In genomic region chr16:67277999-67278772, GRCh38 we compare ENCODE assay signal across 7 cellular contexts. TPM values are rescaled to one million over a fixed set of nuclear protein-coding genes. Genes with fewer than 3 reads are reported as not detected.
DNase-seq lines count a peak whose midpoint lies in the region; ATAC-seq and TF ChIP-seq lines count a peak whose summit lies in the region.

No MANE protein-coding gene starts in this region.

- ATAC-seq in GM18858 (IDR thresholded peaks at IDR 0.05; ENCODE audit: unreplicated experiment) = no peak
- no peak for ATAC-seq in GM18909 (IDR thresholded peaks at IDR 0.05; ENCODE audit: poor library complexity, unreplicated experiment)

- peaks cover 9% of the 10 kb centered on the region for H3K27me3 ChIP-seq in H7 (ENCODE audit: control insufficient read depth, insufficient read depth, low read length)
- H3K27me3 ChIP-seq in SJCRH30 = 0 out of 2 replicates have a peak, but pooled peaks cover 4% of the 10 kb centered on the region
- H3K27me3 ChIP-seq in rectal smooth muscle tissue (ENCODE audit: control insufficient read depth, insufficient read depth, low read length) = no peaks in the 10 kb centered on the region

- H3K9ac ChIP-seq in rectal smooth muscle tissue (ENCODE audit: low read length) = no peak overlapping the region

- TF ChIP-seq CTCF in fibroblast of mammary gland (conservative IDR thresholded peaks at IDR 0.05; ENCODE audit: control insufficient read depth, insufficient read depth, low read depth, low read length) (no peak), GM13976 (IDR thresholded peaks at IDR 0.05; ENCODE audit: borderline replicate concordance, control extremely low read depth, extremely low read depth, insufficient read depth, missing control alignments) (no peak)

- H3K9me3 ChIP-seq in SJCRH30 (replicated peaks) = no peaks in the 10 kb centered on the region

- H3K36me3 ChIP-seq in H7 (replicated peaks; ENCODE audit: control insufficient read depth, insufficient read depth, low read length) = no peaks in the 10 kb centered on the region; the same call in 1 of the 2 replicates
- no peaks in the 10 kb centered on the region for H3K36me3 ChIP-seq in SJCRH30
- no peaks in the 10 kb centered on the region for H3K36me3 ChIP-seq in rectal smooth muscle tissue (ENCODE audit: control insufficient read depth, insufficient read depth, low read length)

- H3K4me3 ChIP-seq in H7 (ENCODE audit: insufficient read depth, low read depth, low read length) (peak overlapping the region; percentile 67), SJCRH30 (no peak overlapping the region), fibroblast of mammary gland (ENCODE audit: control insufficient read depth, low read depth, low read length) (peak overlapping the region; percentile 78), rectal smooth muscle tissue (ENCODE audit: low read length) (peak overlapping the region; percentile 76)

- peaks cover 21% of the 10 kb centered on the region for H3K4me1 ChIP-seq in SJCRH30
- no peaks in the 10 kb centered on the region for H3K4me1 ChIP-seq in rectal smooth muscle tissue (ENCODE audit: control insufficient read depth, insufficient read depth, low read length)

- in situ Hi-C loops in GM13976 (cut with MboI; ENCODE audit: low sequenced_read_pairs, unreplicated experiment) = no loop called here

- no peak for DNase-seq in H7
- peak in 1 of 2 experiments; percentile 34 for DNase-seq in SJCRH30
- DNase-seq in fibroblast of mammary gland (ENCODE audit: low read depth) = peak; percentile 94
- DNase-seq in GM13976 (ENCODE audit: low spot score) = no peak

- H3K27ac ChIP-seq in SJCRH30 = peak overlapping the region; percentile 11; the same call in 1 of the 2 replicates
- peak overlapping the region; percentile 18 for H3K27ac ChIP-seq in rectal smooth muscle tissue (ENCODE audit: low read depth, low read length)

RNA-seq across cellular contexts. Expression of gene PLEKHG4, which starts 1.1 kb away (rescaled TPM):
- 9.6 and 15.0 TPM in 2 replicates for total RNA-seq in H7 (2014; rRNA removed; shearing (Covaris generic))
- total RNA-seq in SJCRH30 (2014; rRNA removed; shearing (Covaris generic)) = 0.33 TPM in 1 of 2 replicates, not detected in the other

RNA-seq across cellular contexts. Expression of gene SLC9A5, which starts 29.4 kb away (rescaled TPM):
- 1.6 and 2.5 TPM in 2 replicates for total RNA-seq in H7 (2014; rRNA removed; shearing (Covaris generic))
- 1.4 and 1.7 TPM in 2 replicates for total RNA-seq in SJCRH30 (2014; rRNA removed; shearing (Covaris generic))

RNA-seq across cellular contexts. Expression of gene FHOD1, which starts 30.9 kb away (rescaled TPM):
- 22.4 and 37.4 TPM in 2 replicates for total RNA-seq in H7 (2014; rRNA removed; shearing (Covaris generic))
- total RNA-seq in SJCRH30 (2014; rRNA removed; shearing (Covaris generic)) = 20.7 and 23.2 TPM in 2 replicates

RNA-seq across cellular contexts. Expression of gene KCTD19, which starts 48.4 kb away (rescaled TPM):
- 0.89 and 2.1 TPM in 2 replicates for total RNA-seq in H7 (2014; rRNA removed; shearing (Covaris generic))
- 0.04 TPM in 1 of 2 replicates, not detected in the other for total RNA-seq in SJCRH30 (2014; rRNA removed; shearing (Covaris generic))

RNA-seq across cellular contexts. Expression of gene LRRC36, which starts 48.4 kb away (rescaled TPM):
- 0.44 TPM in 1 of 2 replicates, not detected in the other for total RNA-seq in H7 (2014; rRNA removed; shearing (Covaris generic))
- not detected in 2 replicates for total RNA-seq in SJCRH30 (2014; rRNA removed; shearing (Covaris generic))
